ENCODE assay signal across 3 cellular contexts in the genomic region with DNA sequence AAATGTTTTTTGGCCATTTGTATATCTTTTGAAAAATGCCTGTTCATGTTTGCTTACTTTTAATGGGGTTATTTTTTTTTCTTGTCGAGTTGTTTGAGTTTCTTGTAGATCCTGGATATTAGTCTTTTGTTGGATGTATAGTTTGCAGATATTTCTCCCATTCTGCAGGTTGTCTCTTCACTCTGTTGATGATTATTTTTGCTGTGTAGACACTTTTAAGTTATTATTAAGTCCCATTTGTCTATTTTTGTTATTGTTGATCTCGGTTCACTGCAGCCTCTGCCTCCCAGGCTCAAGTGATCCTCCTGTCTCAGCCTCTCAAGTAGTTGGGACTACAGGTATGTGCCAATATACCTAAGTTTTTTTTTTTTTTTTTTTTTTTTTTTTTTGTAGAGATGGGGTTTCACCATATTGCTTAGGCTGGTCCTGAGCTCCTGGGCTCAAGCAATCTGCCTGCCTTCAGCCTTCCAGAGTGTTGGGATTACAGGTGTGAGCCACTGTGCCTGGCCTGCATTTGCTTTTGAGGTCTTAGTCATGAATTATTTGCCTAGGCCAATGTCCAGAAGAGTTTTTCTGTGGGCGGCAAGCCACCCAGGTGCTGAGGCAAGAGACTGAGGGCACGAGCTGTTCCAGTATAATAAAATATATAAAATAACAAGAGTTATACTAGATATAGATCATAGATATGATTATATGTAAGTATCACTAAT. TPM values are rescaled to one million over a fixed set of nuclear protein-coding genes. Genes with fewer than 3 reads are reported as not detected.
"Had no signal": no experiment of that assay in that cellular context is flagged by ENCODE, and none has a peak within 500 bp of the region (broad histone marks: within the 10 kb centered on the region; RNA-seq: fewer than 3 reads in every experiment).

No MANE protein-coding gene starts in this region.

RNA-seq across cellular contexts. Expression of gene PCBP3, which starts 18.5 kb away (rescaled TPM):
- total RNA-seq: dermis blood vessel endothelial cell, epithelial cell of proximal tubule, lung microvascular endothelial cell had no signal
